ENCODE assay signal across 17 cellular contexts in genomic region chr4:79235074-79235473, GRCh38.
DNase-seq lines count a peak whose midpoint lies in the region; ATAC-seq, FAIRE-seq and TF ChIP-seq lines count a peak whose summit lies in the region.
"Had no signal": no experiment of that assay in that cellular context is flagged by ENCODE, and none has a peak within 500 bp of the region (broad histone marks: within the 10 kb centered on the region; RNA-seq: fewer than 3 reads in every experiment).

No MANE protein-coding gene starts in this region.

- H2BK120ac ChIP-seq in mesenchymal stem cell (ENCODE audit: low read depth, low read length): no peak overlapping the region

- H2BK12ac ChIP-seq in mesenchymal stem cell (ENCODE audit: low read length in 2 of 2): no peak overlapping the region

- no peaks in the 10 kb centered on the region for H3K79me1 ChIP-seq in mesenchymal stem cell (replicated peaks; ENCODE audit: low read length, poor library complexity, severe bottlenecking)

- no peak for ATAC-seq in GM23338
- no peak for ATAC-seq in stimulated activated naive CD8-positive, alpha-beta T cell treated with anti-CD3 and anti-CD28 coated beads, Interleukin-15, amount 100 ng/mL, for 72 hours

- no peaks in the 10 kb centered on the region for H3K27me3 Mint-ChIP-seq in GM23338 (ENCODE audit: insufficient read depth, low read depth, poor library complexity)
- no peaks in the 10 kb centered on the region for H3K27me3 Mint-ChIP-seq in stimulated activated naive CD8-positive, alpha-beta T cell treated with anti-CD3 and anti-CD28 coated beads, Interleukin-15, amount 100 ng/mL, for 72 hours
- H3K27me3 Mint-ChIP-seq: CD8-positive, alpha-beta memory T cell had no signal

- no peak overlapping the region for H4K8ac ChIP-seq in mesenchymal stem cell (ENCODE audit: low read length)

- H3K23ac ChIP-seq in mesenchymal stem cell (ENCODE audit: low read length in 2 of 2): no peak overlapping the region

- H2BK5ac ChIP-seq in mesenchymal stem cell (ENCODE audit: low read depth, low read length, poor library complexity, severe bottlenecking): no peak overlapping the region

- no peak overlapping the region for H3K4me3 Mint-ChIP-seq in GM23338
- H3K4me3 Mint-ChIP-seq in stimulated activated naive CD8-positive, alpha-beta T cell treated with anti-CD3 and anti-CD28 coated beads, Interleukin-15, amount 100 ng/mL, for 72 hours: no peak overlapping the region
- H3K4me3 Mint-ChIP-seq: CD8-positive, alpha-beta memory T cell; H9; IgD-negative memory B cell had no signal

- H3K4me1 Mint-ChIP-seq in GM23338: peaks cover 2% of the 10 kb centered on the region; the same call in 2 of the 3 replicates
- no peaks in the 10 kb centered on the region for H3K4me1 Mint-ChIP-seq in stimulated activated naive CD8-positive, alpha-beta T cell treated with anti-CD3 and anti-CD28 coated beads, Interleukin-15, amount 100 ng/mL, for 72 hours
- H3K4me1 Mint-ChIP-seq: CD8-positive, alpha-beta memory T cell; IgD-negative memory B cell had no signal

- no peaks in the 10 kb centered on the region for H4K20me1 ChIP-seq in GM23338 (replicated peaks; ENCODE audit: insufficient read depth)

- H3K4me3 ChIP-seq in GM23338: no peak overlapping the region
- no peak overlapping the region for H3K4me3 ChIP-seq in mesenchymal stem cell (ENCODE audit: insufficient read depth in 1 of 2, low read depth in 1 of 2, low read length in 2 of 2)
- H3K4me3 ChIP-seq: GM23248 had no signal

- no peak overlapping the region for H3K14ac ChIP-seq in mesenchymal stem cell (ENCODE audit: low read length in 2 of 2)

- H3K9ac ChIP-seq in mesenchymal stem cell (ENCODE audit: low read length): no peak overlapping the region
- H3K9ac ChIP-seq: GM23248 had no signal

- H3K18ac ChIP-seq in mesenchymal stem cell (ENCODE audit: low read depth in 1 of 2, low read length in 2 of 2): no peak overlapping the region

- H3K27ac ChIP-seq in GM23338 (ENCODE audit: low read depth) (no peak overlapping the region), mesenchymal stem cell (ENCODE audit: low read length, poor library complexity, severe bottlenecking) (no peak overlapping the region)
- H3K27ac ChIP-seq: 22Rv1, GM23248 had no signal

- no peaks in the 10 kb centered on the region for H3K79me2 ChIP-seq in GM23338 (replicated peaks; ENCODE audit: insufficient read depth)

- H3K9me3 ChIP-seq in mesenchymal stem cell (ENCODE audit: control insufficient read depth, low read length): no peaks in the 10 kb centered on the region
- H3K9me3 ChIP-seq: Caco-2 had no signal

- H2AFZ ChIP-seq in GM23338: 0 out of 2 replicates have a peak overlapping the region, but pooled peaks have one; percentile 3
- no peak overlapping the region for H2AFZ ChIP-seq in mesenchymal stem cell (ENCODE audit: low read depth, low read length)
- H2AFZ ChIP-seq: GM23248 had no signal

- no peaks in the 10 kb centered on the region for H3K27me3 ChIP-seq in GM23338 (ENCODE audit: insufficient read depth)
- peaks cover 0 to 3% of the 10 kb centered on the region in 2 experiments for H3K27me3 ChIP-seq in mesenchymal stem cell (ENCODE audit: control insufficient read depth in 1 of 2, insufficient read depth in 1 of 2, low read length in 2 of 2)

- H3K9me2 ChIP-seq in GM23338 (ENCODE audit: insufficient read depth): no peaks in the 10 kb centered on the region

- no peak overlapping the region for H3K4ac ChIP-seq in mesenchymal stem cell (ENCODE audit: low read depth in 1 of 2, low read length in 2 of 2)

- no peak for TF ChIP-seq CTCF in GM23338 (conservative IDR thresholded peaks at IDR 0.05; ENCODE audit: low read depth in 2 of 2)

- H3K36me3 ChIP-seq in GM23338 (ENCODE audit: insufficient read depth) (no peaks in the 10 kb centered on the region), mesenchymal stem cell (ENCODE audit: control insufficient read depth in 1 of 2, insufficient read depth in 2 of 2, low read depth in 1 of 2, low read length in 2 of 2) (no peaks in the 10 kb centered on the region)

- H3K4me2 ChIP-seq in GM23338 (no peak overlapping the region), mesenchymal stem cell (ENCODE audit: low read length, poor library complexity, severe bottlenecking) (no peak overlapping the region)

- no peak overlapping the region for H3K27ac Mint-ChIP-seq in GM23338
- no peak overlapping the region for H3K27ac Mint-ChIP-seq in stimulated activated naive CD8-positive, alpha-beta T cell treated with anti-CD3 and anti-CD28 coated beads, Interleukin-15, amount 100 ng/mL, for 72 hours
- H3K27ac Mint-ChIP-seq: CD8-positive, alpha-beta memory T cell; H9; IgD-negative memory B cell had no signal

- H4K91ac ChIP-seq in mesenchymal stem cell (ENCODE audit: low read length): no peak overlapping the region

- peak; percentile 70 for DNase-seq in DMS 273 (lab: John Stamatoyannopoulos, UW; ENCODE audit: unreplicated experiment)
- no peak for DNase-seq in DMS 273 treated with DMSO at 0.1 percent for 48 hours (lab: John Stamatoyannopoulos, UW)
- DNase-seq in GM23338 (ENCODE audit: low spot score): no peak
- peak; percentile 72 for DNase-seq in NCI-H82 (lab: John Stamatoyannopoulos, UW)
- no peak for DNase-seq in mesenchymal stem cell
- DNase-seq in NCI-H2029 treated with DMSO at 0.1 percent for 48 hours (lab: John Stamatoyannopoulos, UW): no peak
- no peak for DNase-seq in stimulated activated naive CD8-positive, alpha-beta T cell treated with anti-CD3 and anti-CD28 coated beads, Interleukin-15, amount 100 ng/mL, for 72 hours
- no peak for DNase-seq in GM12892 (ENCODE audit: insufficient read length)
- DNase-seq: Caco-2; CD8-positive, alpha-beta memory T cell; DMS79; GDM1; GM23248; H9; KG1 had no signal

- TF ChIP-seq POLR2A in GM12892 (IDR thresholded peaks at IDR 0.05; ENCODE audit: low read depth, low read length): no peak

- WGBS in mesenchymal stem cell: 82% methylated on average over 4 of the region's 4 CpGs

- H2BK15ac ChIP-seq in mesenchymal stem cell (ENCODE audit: low read depth, poor library complexity, severe bottlenecking): no peak overlapping the region

- peak overlapping the region; percentile 0 for H2AK5ac ChIP-seq in mesenchymal stem cell (ENCODE audit: low read length, severe bottlenecking)

- FAIRE-seq in GM12892 (lab: Jason Lieb, UNC): no peak

- no peaks in the 10 kb centered on the region for H3K36me3 Mint-ChIP-seq in GM23338 (ENCODE audit: low read depth)
- H3K36me3 Mint-ChIP-seq: CD8-positive, alpha-beta memory T cell; IgD-negative memory B cell had no signal

- no peaks in the 10 kb centered on the region for H3K4me1 ChIP-seq in GM23338 (ENCODE audit: insufficient read depth)
- H3K4me1 ChIP-seq in mesenchymal stem cell (ENCODE audit: control insufficient read depth, insufficient read depth, low read depth, low read length): no peaks in the 10 kb centered on the region
- H3K4me1 ChIP-seq: Caco-2 had no signal

- H3K9me3 Mint-ChIP-seq in GM23338: no peaks in the 10 kb centered on the region
- no peaks in the 10 kb centered on the region for H3K9me3 Mint-ChIP-seq in stimulated activated naive CD8-positive, alpha-beta T cell treated with anti-CD3 and anti-CD28 coated beads, Interleukin-15, amount 100 ng/mL, for 72 hours
- H3K9me3 Mint-ChIP-seq: H9, IgD-negative memory B cell had no signal

- no peaks in the 10 kb centered on the region for H3F3A ChIP-seq in GM23338 (replicated peaks; ENCODE audit: low read depth)

TF ChIP-seq in GM23338, 12 proteins besides CTCF, POLR2A, EP300 and RAD21 (continues in another document):
- TF ChIP-seq ETS1 (IDR thresholded peaks at IDR 0.05) (no peak), JUNB (IDR thresholded peaks at IDR 0.05; ENCODE audit: unreplicated experiment) (no peak), EZH2 (IDR thresholded peaks at IDR 0.05; ENCODE audit: low read depth, unreplicated experiment) (no peak), EZH2phosphoT487 (IDR thresholded peaks at IDR 0.05; ENCODE audit: unreplicated experiment) (no peak), REST (IDR thresholded peaks at IDR 0.05; ENCODE audit: unreplicated experiment) (no peak), POLR2AphosphoS5 (IDR thresholded peaks at IDR 0.05; ENCODE audit: low read depth) (no peak), CREB1 (CRISPR knock-in tag; IDR thresholded peaks at IDR 0.05; ENCODE audit: low read depth) (no peak), ZNF331 (CRISPR knock-in tag; IDR thresholded peaks at IDR 0.05; ENCODE audit: low read depth) (no peak), ZNF114 (CRISPR knock-in tag; IDR thresholded peaks at IDR 0.05) (no peak)

Comparison
In these comparisons a context has a peak if more than half of its experiments do, and no peak if none do; other contexts are left out.
1. DNase-seq: peak in DMS 273 (single experiment) and NCI-H82 (single experiment); none in DMS 273 treated with DMSO at 0.1 percent for 48 hours (single experiment), GM23338 (single experiment), mesenchymal stem cell (single experiment), NCI-H2029 treated with DMSO at 0.1 percent for 48 hours (single experiment), stimulated activated naive CD8-positive, alpha-beta T cell treated with anti-CD3 and anti-CD28 coated beads, Interleukin-15, amount 100 ng/mL, for 72 hours (0 of 2) and GM12892 (single experiment).